2 cellular contexts compared by ENCODE assay signal in the genomic region with DNA sequence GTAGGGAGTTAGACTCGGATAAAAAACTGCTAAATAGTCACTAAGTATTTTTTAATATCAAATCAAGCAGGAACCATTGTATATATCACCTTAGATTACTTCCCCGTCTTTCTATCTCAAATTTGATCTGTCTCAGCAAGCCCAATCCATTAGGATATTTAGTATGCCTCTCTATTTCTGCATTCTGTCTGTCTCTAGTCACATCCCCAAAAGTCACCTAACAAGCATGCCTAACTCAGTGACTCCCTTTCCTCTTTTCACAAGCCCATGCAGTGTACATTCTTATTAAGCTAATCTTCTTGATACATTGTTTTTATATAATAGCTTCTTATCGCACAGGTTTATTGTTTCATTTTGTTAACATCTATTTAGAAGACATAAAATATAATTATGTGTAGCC.
TF ChIP-seq lines count a peak whose summit lies in the region.

No MANE protein-coding gene starts in this region.

TF ChIP-seq in A549, 52 proteins besides CTCF, POLR2A, EP300 and RAD21:
- TF ChIP-seq ZSCAN20 (CRISPR knock-in tag; IDR thresholded peaks at IDR 0.05) = no peak
- TF ChIP-seq HOXA7 (CRISPR knock-in tag; IDR thresholded peaks at IDR 0.05) = no peak
- TF ChIP-seq NR3C1 (IDR thresholded peaks at IDR 0.05) = no peak
- TF ChIP-seq FOSL2 (IDR thresholded peaks at IDR 0.05) = no peak
- TF ChIP-seq FOSL2 (CRISPR knock-in tag; IDR thresholded peaks at IDR 0.05) = no peak
- no peak for TF ChIP-seq RCOR1 (IDR thresholded peaks at IDR 0.05; ENCODE audit: low read depth, low read length)
- TF ChIP-seq SMC3 (IDR thresholded peaks at IDR 0.05) = no peak
TF ChIP-seq in A549: peak in this region for 0.

TF ChIP-seq in IMR-90, 13 proteins besides CTCF, POLR2A, EP300 and RAD21:
- no peak for TF ChIP-seq CEBPB (IDR thresholded peaks at IDR 0.05; ENCODE audit: low read depth, low read length)
- no peak for TF ChIP-seq NFE2L2 (IDR thresholded peaks at IDR 0.05; ENCODE audit: low read depth, low read length)
- no peak for TF ChIP-seq SMC3 (IDR thresholded peaks at IDR 0.05; ENCODE audit: low read depth, low read length)
- no peak for TF ChIP-seq MXI1 (IDR thresholded peaks at IDR 0.05; ENCODE audit: borderline replicate concordance, low read depth, low read length)
- no peak for TF ChIP-seq BHLHE40 (IDR thresholded peaks at IDR 0.05; ENCODE audit: low read depth, low read length)
- TF ChIP-seq RCOR1 (IDR thresholded peaks at IDR 0.05; ENCODE audit: insufficient replicate concordance, low read length) = no peak
- TF ChIP-seq MAZ (IDR thresholded peaks at IDR 0.05; ENCODE audit: borderline replicate concordance, low read depth, low read length) = no peak
- TF ChIP-seq FOS (IDR thresholded peaks at IDR 0.05; ENCODE audit: low read depth, low read length) = no peak
- TF ChIP-seq CHD1 (IDR thresholded peaks at IDR 0.05; ENCODE audit: low read depth, low read length) = no peak
- no peak for TF ChIP-seq RFX5 (IDR thresholded peaks at IDR 0.05; ENCODE audit: low read depth, low read length)
- TF ChIP-seq MAFK (IDR thresholded peaks at IDR 0.05; ENCODE audit: low read depth, low read length) = no peak
- TF ChIP-seq, protein P1, sequence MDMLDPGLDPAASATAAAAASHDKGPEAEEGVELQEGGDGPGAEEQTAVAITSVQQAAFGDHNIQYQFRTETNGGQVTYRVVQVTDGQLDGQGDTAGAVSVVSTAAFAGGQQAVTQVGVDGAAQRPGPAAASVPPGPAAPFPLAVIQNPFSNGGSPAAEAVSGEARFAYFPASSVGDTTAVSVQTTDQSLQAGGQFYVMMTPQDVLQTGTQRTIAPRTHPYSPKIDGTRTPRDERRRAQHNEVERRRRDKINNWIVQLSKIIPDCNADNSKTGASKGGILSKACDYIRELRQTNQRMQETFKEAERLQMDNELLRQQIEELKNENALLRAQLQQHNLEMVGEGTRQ (IDR thresholded peaks at IDR 0.05; ENCODE audit: low read depth, low read length) = no peak
